In genomic region chr22:31124290-31124689, GRCh38 we compare ENCODE assay signal across 30 cellular contexts. TPM values are rescaled to one million over a fixed set of nuclear protein-coding genes. Genes with fewer than 3 reads are reported as not detected.
"Had no signal": no experiment of that assay in that cellular context is flagged by ENCODE, and none has a peak within 500 bp of the region (broad histone marks: within the 10 kb centered on the region; RNA-seq: fewer than 3 reads in every experiment).

No MANE protein-coding gene starts in this region.

- H3K27me3 ChIP-seq: breast epithelium, stomach, tibial artery had no signal

- H3K9me3 Mint-ChIP-seq: activated CD4-positive, alpha-beta T cell treated with anti-CD3 and anti-CD28 coated beads, Interleukin-2, amount 10 ng/mL, durations not matched to agents 7 days and 5 days; activated CD8-positive, alpha-beta T cell treated with anti-CD3 and anti-CD28 coated beads for 36 hours; activated T-cell treated with anti-CD3 and anti-CD28 coated beads, Interleukin-2, amount 50 U/mL, for 4 hours; activated T-helper 17 cell treated with anti-CD3 and anti-CD28 coated beads, Interleukin-2, amount 50 U/mL, for 72 hours; dendritic cell treated with granulocyte-macrophage colony-stimulating factor and Interleukin-4, amounts not matched to agents 40 ng/mL and 50 ng/mL, for 4 days; stimulated activated naive B cell treated with anti-CD40 and anti-IgM and Interleukin-4, amounts not matched to agents 10 μg/mL and 1 μg/mL and 100 μg/mL, for 72 hours had no signal

- H3K27me3 Mint-ChIP-seq: activated CD4-positive, alpha-beta T cell treated with anti-CD3 and anti-CD28 coated beads, Interleukin-2, amount 10 ng/mL, durations not matched to agents 7 days and 5 days; activated T-helper 17 cell treated with anti-CD3 and anti-CD28 coated beads, Interleukin-2, amount 50 U/mL, for 72 hours; T-helper 17 cell had no signal

- H3K4me1 Mint-ChIP-seq: activated CD4-positive, alpha-beta T cell treated with anti-CD3 and anti-CD28 coated beads, Interleukin-2, amount 10 ng/mL, durations not matched to agents 7 days and 5 days had no signal

- H3K4me3 ChIP-seq: lung, mucosa of descending colon, prostate gland, skin epidermis, tibial artery had no signal

- H3K4me3 Mint-ChIP-seq: activated CD4-positive, alpha-beta T cell treated with anti-CD3 and anti-CD28 coated beads, Interleukin-2, amount 10 ng/mL, durations not matched to agents 7 days and 5 days; activated CD8-positive, alpha-beta T cell treated with anti-CD3 and anti-CD28 coated beads for 36 hours; activated T-cell treated with anti-CD3 and anti-CD28 coated beads, Interleukin-2, amount 50 U/mL, for 4 hours; activated T-helper 17 cell treated with anti-CD3 and anti-CD28 coated beads, Interleukin-2, amount 50 U/mL, for 72 hours; dendritic cell treated with granulocyte-macrophage colony-stimulating factor and Interleukin-4, amounts not matched to agents 40 ng/mL and 50 ng/mL, for 4 days; stimulated activated naive B cell treated with anti-CD40 and anti-IgM and Interleukin-4, amounts not matched to agents 10 μg/mL and 1 μg/mL and 100 μg/mL, for 72 hours; T-helper 17 cell had no signal

- DNase-seq: activated CD4-positive, alpha-beta T cell treated with anti-CD3 and anti-CD28 coated beads, Interleukin-2, amount 10 ng/mL, durations not matched to agents 7 days and 5 days; activated CD4-positive, CD25-positive, alpha-beta regulatory T cell treated with anti-CD3 and anti-CD28 coated beads, Interleukin-2, amount 50 U/mL, for 72 hours; activated CD8-positive, alpha-beta T cell treated with anti-CD3 and anti-CD28 coated beads for 36 hours; activated gamma-delta T cell treated with Interleukin-2 at 50 U/mL for 16 hours; activated naive CD4-positive, alpha-beta T cell treated with anti-CD3 and anti-CD28 coated beads, Interleukin-2, amount 50 U/mL, for 16 hours; activated T-cell treated with anti-CD3 and anti-CD28 coated beads, Interleukin-2, amount 50 U/mL, for 4 hours; amygdala; central memory CD4-positive, alpha-beta T cell; left ventricle myocardium inferior; mesendoderm; retina; stimulated activated CD4-positive, alpha-beta T cell treated with anti-CD3 and anti-CD28 coated beads, Interleukin-4, amount 100 ng/mL, for 4 hours; stimulated activated CD8-positive, alpha-beta memory T cell treated with anti-CD3 and anti-CD28 coated beads, Interleukin-4, amount 100 ng/mL, for 48 hours; stimulated activated naive B cell treated with anti-CD40 and anti-IgM and Interleukin-4, amounts not matched to agents 10 μg/mL and 1 μg/mL and 100 μg/mL, for 72 hours; stomach; T-helper 17 cell; T1000; tibial artery; WERI-Rb-1 had no signal

- H3K27ac Mint-ChIP-seq: activated CD4-positive, alpha-beta T cell treated with anti-CD3 and anti-CD28 coated beads, Interleukin-2, amount 10 ng/mL, durations not matched to agents 7 days and 5 days; activated CD8-positive, alpha-beta T cell treated with anti-CD3 and anti-CD28 coated beads for 36 hours; activated T-helper 17 cell treated with anti-CD3 and anti-CD28 coated beads, Interleukin-2, amount 50 U/mL, for 72 hours; dendritic cell treated with granulocyte-macrophage colony-stimulating factor and Interleukin-4, amounts not matched to agents 40 ng/mL and 50 ng/mL, for 4 days; stimulated activated naive B cell treated with anti-CD40 and anti-IgM and Interleukin-4, amounts not matched to agents 10 μg/mL and 1 μg/mL and 100 μg/mL, for 72 hours; T-helper 17 cell had no signal

- H3K27ac ChIP-seq: prostate gland, skin epidermis, tibial artery, WERI-Rb-1 had no signal

- H3K9me3 ChIP-seq: breast epithelium, left ventricle myocardium inferior, mucosa of descending colon, prostate gland, stomach, tibial artery had no signal

- H3K36me3 Mint-ChIP-seq: stimulated activated naive B cell treated with anti-CD40 and anti-IgM and Interleukin-4, amounts not matched to agents 10 μg/mL and 1 μg/mL and 100 μg/mL, for 72 hours had no signal

- H3K36me3 ChIP-seq: breast epithelium, prostate gland, stomach, tibial artery had no signal

- ATAC-seq: activated CD8-positive, alpha-beta T cell treated with anti-CD3 and anti-CD28 coated beads for 36 hours; activated T-cell treated with anti-CD3 and anti-CD28 coated beads, Interleukin-2, amount 50 U/mL, for 4 hours; activated T-helper 17 cell treated with anti-CD3 and anti-CD28 coated beads, Interleukin-2, amount 50 U/mL, for 72 hours; mucosa of descending colon; sciatic nerve; stimulated activated naive B cell treated with anti-CD40 and anti-IgM and Interleukin-4, amounts not matched to agents 10 μg/mL and 1 μg/mL and 100 μg/mL, for 72 hours; T-helper 17 cell had no signal

RNA-seq across cellular contexts. Expression of gene INPP5J, which starts 1.5 kb away (rescaled TPM):
- total RNA-seq: activated CD4-positive, alpha-beta T cell treated with anti-CD3 and anti-CD28 coated beads, Interleukin-2, amount 10 ng/mL, durations not matched to agents 7 days and 5 days had no signal

RNA-seq across cellular contexts. Expression of gene PLA2G3, which starts 16.0 kb away (rescaled TPM):
- total RNA-seq: activated CD4-positive, alpha-beta T cell treated with anti-CD3 and anti-CD28 coated beads, Interleukin-2, amount 10 ng/mL, durations not matched to agents 7 days and 5 days; activated CD8-positive, alpha-beta T cell treated with anti-CD3 and anti-CD28 coated beads for 36 hours; activated T-cell treated with anti-CD3 and anti-CD28 coated beads, Interleukin-2, amount 50 U/mL, for 4 hours; activated T-helper 17 cell treated with anti-CD3 and anti-CD28 coated beads, Interleukin-2, amount 50 U/mL, for 72 hours; breast epithelium; epithelial cell of proximal tubule; left ventricle myocardium inferior; omental fat pad; sciatic nerve; stomach; T-helper 17 cell; ureter had no signal
